In genomic region chr14:68391292-68392014, GRCh38 we compare ENCODE assay signal across 12 cellular contexts.
A peak's percentile ranks its signal among the peaks of the same experiment; 100 is the strongest.
DNase-seq lines count a peak whose midpoint lies in the region; ATAC-seq and TF ChIP-seq lines count a peak whose summit lies in the region.
"Had no signal": no experiment of that assay in that cellular context is flagged by ENCODE, and none has a peak within 500 bp of the region (broad histone marks: within the 10 kb centered on the region; RNA-seq: fewer than 3 reads in every experiment).

No MANE protein-coding gene starts in this region.

- no peaks in the 10 kb centered on the region for H3K27me3 ChIP-seq in layer of hippocampus (ENCODE audit: control insufficient read depth, insufficient read depth, low read length)
- no peaks in the 10 kb centered on the region for H3K27me3 ChIP-seq in CD4-positive, alpha-beta T cell (ENCODE audit: control insufficient read depth, insufficient read depth, low read length)
- H3K27me3 ChIP-seq: BLaER1 treated with 17β-estradiol and CSF1 and Interleukin-3, amounts not matched to agents 10 nM and 100 nM had no signal

- no peaks in the 10 kb centered on the region for H3K9me3 ChIP-seq in CD4-positive, alpha-beta T cell (ENCODE audit: control insufficient read depth, low read length)

- peak overlapping the region; percentile 81 for H3K27ac Mint-ChIP-seq in stimulated activated memory B cell treated with anti-CD40 and anti-IgM and Interleukin-4, amounts not matched to agents 10 μg/mL and 1 μg/mL and 100 μg/mL, for 72 hours
- no peak overlapping the region for H3K27ac Mint-ChIP-seq in CD4-positive, alpha-beta T cell

- ATAC-seq in stimulated activated memory B cell treated with anti-CD40 and anti-IgM and Interleukin-4, amounts not matched to agents 10 μg/mL and 1 μg/mL and 100 μg/mL, for 72 hours: no peak
- no peak for ATAC-seq in CD4-positive, alpha-beta T cell (ENCODE audit: poor library complexity)
- no peak for ATAC-seq in HG03442 (IDR thresholded peaks at IDR 0.05; ENCODE audit: unreplicated experiment)

- H3K36me3 Mint-ChIP-seq in stimulated activated memory B cell treated with anti-CD40 and anti-IgM and Interleukin-4, amounts not matched to agents 10 μg/mL and 1 μg/mL and 100 μg/mL, for 72 hours: peaks cover 25% of the 10 kb centered on the region
- H3K36me3 Mint-ChIP-seq in CD4-positive, alpha-beta T cell (ENCODE audit: low read depth): no peaks in the 10 kb centered on the region

- intact Hi-C loops in CD4-positive, alpha-beta T cell (cut with DNase I, micrococcal nuclease): no loop called here

- no peak overlapping the region for H3K4me3 ChIP-seq in coronary artery
- H3K4me3 ChIP-seq: BLaER1 treated with 17β-estradiol and CSF1 and Interleukin-3, amounts not matched to agents 10 nM and 100 nM; PC-9 had no signal

- H3K27me3 Mint-ChIP-seq in stimulated activated memory B cell treated with anti-CD40 and anti-IgM and Interleukin-4, amounts not matched to agents 10 μg/mL and 1 μg/mL and 100 μg/mL, for 72 hours: no peaks in the 10 kb centered on the region
- no peaks in the 10 kb centered on the region for H3K27me3 Mint-ChIP-seq in CD4-positive, alpha-beta T cell

- DNase-seq in GM03348 (ENCODE audit: low spot score) (peak; percentile 62), coronary artery (ENCODE audit: low spot score) (no peak), middle frontal gyrus (ENCODE audit: extremely low spot score, low spot score) (no peak), SHP77 (lab: John Stamatoyannopoulos, UW) (no peak)
- DNase-seq in CD4-positive, alpha-beta T cell: no peak
- DNase-seq: activated CD8-positive, alpha-beta memory T cell treated with anti-CD3 and anti-CD28 coated beads, Interleukin-2, amount 50 U/mL, for 48 hours; cortex of kidney; PC-9 had no signal

- no peak overlapping the region for H3K4me3 Mint-ChIP-seq in stimulated activated memory B cell treated with anti-CD40 and anti-IgM and Interleukin-4, amounts not matched to agents 10 μg/mL and 1 μg/mL and 100 μg/mL, for 72 hours
- H3K4me3 Mint-ChIP-seq in CD4-positive, alpha-beta T cell: no peak overlapping the region

- H3K27ac ChIP-seq in coronary artery (peak overlapping the region; percentile 80 to 83), layer of hippocampus (ENCODE audit: low read depth, low read length) (peak overlapping the region; percentile 76)
- H3K27ac ChIP-seq in CD4-positive, alpha-beta T cell (ENCODE audit: low read depth, low read length): no peak overlapping the region
- H3K27ac ChIP-seq: PC-9 had no signal

- H3K4me1 Mint-ChIP-seq in stimulated activated memory B cell treated with anti-CD40 and anti-IgM and Interleukin-4, amounts not matched to agents 10 μg/mL and 1 μg/mL and 100 μg/mL, for 72 hours: peaks cover 59% of the 10 kb centered on the region
- H3K4me1 Mint-ChIP-seq in CD4-positive, alpha-beta T cell (ENCODE audit: low read depth): peaks cover 25% of the 10 kb centered on the region

- no peak for TF ChIP-seq CTCF in coronary artery (IDR thresholded peaks at IDR 0.05)
- TF ChIP-seq CTCF in CD4-positive, alpha-beta T cell (IDR thresholded peaks at IDR 0.05): no peak

- CTCF ChIA-PET in CD4-positive, alpha-beta T cell (lab: Charles Lee): interaction anchor here (0.6 kb wide), 1 partner anchor 479 kb away, joined by 3 read pairs; no protein-coding TSS in a partner anchor

- POLR2A ChIA-PET in CD4-positive, alpha-beta T cell (lab: Charles Lee): interaction anchor here (0.8 to 1.8 kb wide), 2 partner anchors 14 to 36 kb away, joined by 3 to 4 read pairs; no protein-coding TSS in a partner anchor

- peaks cover 2% of the 10 kb centered on the region for H3K9me3 Mint-ChIP-seq in stimulated activated memory B cell treated with anti-CD40 and anti-IgM and Interleukin-4, amounts not matched to agents 10 μg/mL and 1 μg/mL and 100 μg/mL, for 72 hours
- H3K9me3 Mint-ChIP-seq in CD4-positive, alpha-beta T cell: no peaks in the 10 kb centered on the region
